9 cellular contexts compared by ENCODE assay signal in genomic region chr12:65232490-65233077, GRCh38. TPM values are rescaled to one million over a fixed set of nuclear protein-coding genes. Genes with fewer than 3 reads are reported as not detected.
DNase-seq lines count a peak whose midpoint lies in the region; ATAC-seq and TF ChIP-seq lines count a peak whose summit lies in the region.
"Had no signal": no experiment of that assay in that cellular context is flagged by ENCODE, and none has a peak within 500 bp of the region (broad histone marks: within the 10 kb centered on the region; RNA-seq: fewer than 3 reads in every experiment).

No MANE protein-coding gene starts in this region.

- no peaks in the 10 kb centered on the region for H3K27me3 ChIP-seq in RWPE2 (ENCODE audit: insufficient read depth, poor library complexity, severe bottlenecking)
- H3K27me3 ChIP-seq in foreskin keratinocyte, result no peaks in the 10 kb centered on the region
- no peaks in the 10 kb centered on the region for H3K27me3 ChIP-seq in upper lobe of right lung

- peaks cover 20% of the 10 kb centered on the region for H3K36me3 ChIP-seq in RWPE2 (ENCODE audit: low read depth)
- H3K36me3 ChIP-seq in upper lobe of right lung, result no peaks in the 10 kb centered on the region

- H3K27ac ChIP-seq in RWPE2 (ENCODE audit: poor library complexity, severe bottlenecking), result no peak overlapping the region
- H3K27ac ChIP-seq in foreskin keratinocyte, result no peak overlapping the region
- H3K27ac ChIP-seq in upper lobe of right lung, result no peak overlapping the region

- ATAC-seq in RWPE2 (ENCODE audit: low read depth), result no peak
- no peak for ATAC-seq in foreskin keratinocyte
- no peak for ATAC-seq in upper lobe of right lung
- no peak for ATAC-seq in HG02571 (IDR thresholded peaks at IDR 0.05; ENCODE audit: unreplicated experiment)

- H3K4me1 ChIP-seq in RWPE2 (ENCODE audit: insufficient read depth, poor library complexity, severe bottlenecking) (no peaks in the 10 kb centered on the region), foreskin keratinocyte (peaks cover 6% of the 10 kb centered on the region), upper lobe of right lung (no peaks in the 10 kb centered on the region)

- H3K9me3 ChIP-seq in RWPE2 (ENCODE audit: severe bottlenecking), result no peaks in the 10 kb centered on the region
- H3K9me3 ChIP-seq in upper lobe of right lung, result peaks cover 4% of the 10 kb centered on the region

- no peak overlapping the region for H3K4me3 ChIP-seq in RWPE2 (ENCODE audit: severe bottlenecking)
- H3K4me3 ChIP-seq in upper lobe of right lung, result no peak overlapping the region

- DNase-seq in A172 (ENCODE audit: low spot score) (peak; percentile 6), GM13976 (ENCODE audit: low spot score) (peak; percentile 33), RWPE2 (ENCODE audit: low spot score) (no peak), foreskin keratinocyte (no peak), upper lobe of right lung (no peak), T-helper 9 cell (no peak), occipital lobe (lab: John Stamatoyannopoulos, UW) (no peak)
- DNase-seq: activated naive CD8-positive, alpha-beta T cell treated with anti-CD3 and anti-CD28 coated beads, Interleukin-2, amount 10 ng/mL, durations not matched to agents 7 days and 5 days had no signal

- TF ChIP-seq CTCF in GM13976 (IDR thresholded peaks at IDR 0.05; ENCODE audit: borderline replicate concordance, control extremely low read depth, extremely low read depth, insufficient read depth, missing control alignments) (peak; percentile 25), RWPE2 (IDR thresholded peaks at IDR 0.05; ENCODE audit: poor library complexity, severe bottlenecking) (peak; percentile 83), foreskin keratinocyte (conservative IDR thresholded peaks at IDR 0.05) (peak; percentile 62), upper lobe of right lung (IDR thresholded peaks at IDR 0.05) (peak; percentile 54)

- in situ Hi-C loops in GM13976 (cut with MboI; ENCODE audit: low sequenced_read_pairs, unreplicated experiment), result loop anchor here (25.0 kb wide), 1 partner anchor 345 kb away; no protein-coding TSS in a partner anchor

- intact Hi-C loops in upper lobe of right lung (cut with DNase I), result no loop called here

RNA-seq across cellular contexts. Expression of gene MSRB3, which starts 45.9 kb away (rescaled TPM):
- 5.1 and 6.3 TPM in 2 replicates for total RNA-seq in A172 (2014; rRNA removed; shearing (Covaris generic))
- total RNA-seq in foreskin keratinocyte, result 12.3 and 16.4 TPM in 2 replicates
- 8.6 and 9.4 TPM in 2 replicates for polyA plus RNA-seq in foreskin keratinocyte
- 61.3 TPM for total RNA-seq in upper lobe of right lung
- 3.9 TPM for total RNA-seq in occipital lobe
- total RNA-seq: activated naive CD8-positive, alpha-beta T cell treated with anti-CD3 and anti-CD28 coated beads, Interleukin-2, amount 10 ng/mL, durations not matched to agents 7 days and 5 days had no signal

Comparison
In these comparisons a context has a peak if more than half of its experiments do, and no peak if none do; other contexts are left out.
1. DNase-seq: peak in A172 (single experiment) and GM13976 (single experiment); none in RWPE2 (single experiment), foreskin keratinocyte (0 of 2), upper lobe of right lung (single experiment), T-helper 9 cell (single experiment) and occipital lobe (single experiment).
2. CTCF ChIP-seq: peak in every context shown above with its lines; median percentile 83 in RWPE2; 62 in foreskin keratinocyte; 54 in upper lobe of right lung; 25 in GM13976.